ENCODE assay signal across 8 cellular contexts in the genomic region with DNA sequence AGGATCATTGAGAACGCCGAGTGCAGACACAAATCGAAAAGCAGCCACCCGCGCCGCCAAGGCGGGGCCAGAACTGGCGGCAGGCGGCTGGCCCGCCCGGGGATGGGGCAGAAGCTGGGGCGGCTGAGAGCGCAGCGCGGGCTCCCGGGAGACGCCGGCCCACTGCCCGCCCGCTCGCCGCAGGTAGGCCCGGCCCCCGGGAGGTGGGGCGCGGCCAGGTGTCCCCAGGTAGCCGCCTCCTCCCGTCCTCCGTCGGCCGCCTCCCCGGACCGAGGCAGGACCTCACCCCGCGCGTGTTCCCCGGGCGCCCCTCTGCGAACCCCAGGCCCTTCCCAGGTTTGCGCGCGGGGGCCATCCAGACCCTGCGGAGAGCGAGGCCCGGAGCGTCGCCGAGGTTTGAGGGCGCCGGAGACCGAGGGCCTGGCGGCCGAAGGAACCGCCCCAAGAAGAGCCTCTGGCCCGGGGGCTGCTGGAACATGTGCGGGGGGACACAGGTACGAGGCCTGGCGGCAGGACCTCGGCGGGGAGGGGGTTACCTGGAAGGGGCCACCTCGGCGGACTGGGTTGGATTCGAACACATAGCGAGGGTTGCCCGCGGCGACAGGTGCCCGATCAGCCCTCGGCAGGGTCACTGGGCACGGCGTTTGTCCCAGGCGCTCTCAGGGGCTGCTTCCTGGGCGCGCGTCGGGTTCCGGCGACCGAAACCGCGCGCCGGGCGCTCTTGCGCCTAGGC. TPM values are rescaled to one million over a fixed set of nuclear protein-coding genes. Genes with fewer than 3 reads are reported as not detected.
DNase-seq lines count a peak whose midpoint lies in the region; ATAC-seq and TF ChIP-seq lines count a peak whose summit lies in the region.

A gene (plus strand): TSS at position 248 of the 733 bp plus-strand sequence. CDS start 603 bp downstream, outside the sequence.

- WGBS in prostate gland = 3% methylated on average over 85 of the region's 85 CpGs

- no peak for TF ChIP-seq CTCF in CD4-positive, alpha-beta T cell (IDR thresholded peaks at IDR 0.05)
- peak in 1 of 4 experiments; percentile 7 for TF ChIP-seq CTCF in prostate gland (IDR thresholded peaks at IDR 0.05)

- H3K36me3 ChIP-seq in prostate gland = no peaks in the 10 kb centered on the region

- H3K36me3 Mint-ChIP-seq in CD4-positive, alpha-beta T cell (ENCODE audit: low read depth) = no peaks in the 10 kb centered on the region
- no peaks in the 10 kb centered on the region for H3K36me3 Mint-ChIP-seq in activated naive CD4-positive, alpha-beta T cell treated with anti-CD3 and anti-CD28 coated beads, Interleukin-2, amount 50 U/mL, for 24 hours

- H3K9me3 ChIP-seq in CD4-positive, alpha-beta T cell (ENCODE audit: control insufficient read depth, low read length) = no peaks in the 10 kb centered on the region
- no peaks in the 10 kb centered on the region for H3K9me3 ChIP-seq in prostate gland

- no peaks in the 10 kb centered on the region for H3K9me3 Mint-ChIP-seq in CD4-positive, alpha-beta T cell
- no peaks in the 10 kb centered on the region for H3K9me3 Mint-ChIP-seq in activated naive CD4-positive, alpha-beta T cell treated with anti-CD3 and anti-CD28 coated beads, Interleukin-2, amount 50 U/mL, for 24 hours

- H3K27me3 Mint-ChIP-seq in CD4-positive, alpha-beta T cell = peaks cover 50% of the 10 kb centered on the region
- peaks cover 24% of the 10 kb centered on the region for H3K27me3 Mint-ChIP-seq in activated naive CD4-positive, alpha-beta T cell treated with anti-CD3 and anti-CD28 coated beads, Interleukin-2, amount 50 U/mL, for 24 hours

- CTCF ChIA-PET in CD4-positive, alpha-beta T cell (lab: Charles Lee) = no interaction called here

- H3K27ac Mint-ChIP-seq in CD4-positive, alpha-beta T cell = no peak within 1 kb of the TSS
- peak within 1 kb of the TSS; percentile 70 for H3K27ac Mint-ChIP-seq in activated naive CD4-positive, alpha-beta T cell treated with anti-CD3 and anti-CD28 coated beads, Interleukin-2, amount 50 U/mL, for 24 hours

- H3K27ac ChIP-seq in CD4-positive, alpha-beta T cell (ENCODE audit: low read depth, low read length) = no peak within 1 kb of the TSS
- H3K27ac ChIP-seq in prostate gland = peak within 1 kb of the TSS; percentile 80 to 87

- peak within 1 kb of the TSS; percentile 66 to 71 for H3K4me3 ChIP-seq in prostate gland

- POLR2A ChIA-PET in CD4-positive, alpha-beta T cell (lab: Charles Lee) = no interaction called here

- peak in 2 of 10 experiments; percentile 1 to 3 for DNase-seq in CD4-positive, alpha-beta T cell
- DNase-seq in NCI-H526 treated with DMSO at 0.1 percent for 48 hours (lab: John Stamatoyannopoulos, UW) (peak; percentile 71), left ventricle myocardium superior (peak; percentile 76), prostate gland (ENCODE audit: low spot score) (peak; percentile 74), dedifferentiated amniotic fluid mesenchymal stem cell (ENCODE audit: extremely low spot score) (no peak)

- no peak for ATAC-seq in CD4-positive, alpha-beta T cell (ENCODE audit: poor library complexity)
- peak; percentile 78 for ATAC-seq in HG03095 (IDR thresholded peaks at IDR 0.05; ENCODE audit: unreplicated experiment)
- peak; percentile 82 for ATAC-seq in left ventricle myocardium superior

- in situ Hi-C loops in GM18951 (cut with MboI; ENCODE audit: low sequenced_read_pairs, unreplicated experiment) = no loop called here

- TF ChIP-seq POLR2A in GM18951 (IDR thresholded peaks at IDR 0.05; ENCODE audit: extremely low read depth, insufficient read depth, insufficient read length) (peak; percentile 80), prostate gland (IDR thresholded peaks at IDR 0.05) (peak; percentile 82)

- H3K4me3 Mint-ChIP-seq in CD4-positive, alpha-beta T cell = peak within 1 kb of the TSS; percentile 79
- peak within 1 kb of the TSS; percentile 88 for H3K4me3 Mint-ChIP-seq in activated naive CD4-positive, alpha-beta T cell treated with anti-CD3 and anti-CD28 coated beads, Interleukin-2, amount 50 U/mL, for 24 hours

- H3K4me1 Mint-ChIP-seq in CD4-positive, alpha-beta T cell (ENCODE audit: low read depth) = peaks cover 12% of the 10 kb centered on the region
- H3K4me1 Mint-ChIP-seq in activated naive CD4-positive, alpha-beta T cell treated with anti-CD3 and anti-CD28 coated beads, Interleukin-2, amount 50 U/mL, for 24 hours = peaks cover 11% of the 10 kb centered on the region

- intact Hi-C loops in CD4-positive, alpha-beta T cell (cut with DNase I, micrococcal nuclease) = no loop called here
- intact Hi-C loops in left ventricle myocardium superior (cut with micrococcal nuclease) (no loop called here), prostate gland (cut with DNase I) (no loop called here)

- no peaks in the 10 kb centered on the region for H3K4me1 ChIP-seq in prostate gland (replicated peaks)

- peaks cover 23% of the 10 kb centered on the region for H3K27me3 ChIP-seq in CD4-positive, alpha-beta T cell (ENCODE audit: control insufficient read depth, insufficient read depth, low read length)
- H3K27me3 ChIP-seq in prostate gland (replicated peaks; ENCODE audit: insufficient read depth) = no peaks in the 10 kb centered on the region

RNA-seq across cellular contexts. Expression of the gene that starts here (rescaled TPM):
- under 1 TPM in 1 of 2 experiments, not detected in 1; 0.05 TPM for total RNA-seq in CD4-positive, alpha-beta T cell
- total RNA-seq in left ventricle myocardium superior (0.62 TPM), prostate gland (10 to 100 TPM in 1 of 2 donors, 1 to 10 TPM in 1; 5.2 to 21.7 TPM)

Comparison
In these comparisons a context has a peak if more than half of its experiments do, and no peak if none do; other contexts are left out.
1. Peak in DNase-seq and ATAC-seq in left ventricle myocardium superior; RNA of the gene not detected or under 1 TPM.